Comparison of ENCODE assay signal across 1 cellular context in the genomic region with DNA sequence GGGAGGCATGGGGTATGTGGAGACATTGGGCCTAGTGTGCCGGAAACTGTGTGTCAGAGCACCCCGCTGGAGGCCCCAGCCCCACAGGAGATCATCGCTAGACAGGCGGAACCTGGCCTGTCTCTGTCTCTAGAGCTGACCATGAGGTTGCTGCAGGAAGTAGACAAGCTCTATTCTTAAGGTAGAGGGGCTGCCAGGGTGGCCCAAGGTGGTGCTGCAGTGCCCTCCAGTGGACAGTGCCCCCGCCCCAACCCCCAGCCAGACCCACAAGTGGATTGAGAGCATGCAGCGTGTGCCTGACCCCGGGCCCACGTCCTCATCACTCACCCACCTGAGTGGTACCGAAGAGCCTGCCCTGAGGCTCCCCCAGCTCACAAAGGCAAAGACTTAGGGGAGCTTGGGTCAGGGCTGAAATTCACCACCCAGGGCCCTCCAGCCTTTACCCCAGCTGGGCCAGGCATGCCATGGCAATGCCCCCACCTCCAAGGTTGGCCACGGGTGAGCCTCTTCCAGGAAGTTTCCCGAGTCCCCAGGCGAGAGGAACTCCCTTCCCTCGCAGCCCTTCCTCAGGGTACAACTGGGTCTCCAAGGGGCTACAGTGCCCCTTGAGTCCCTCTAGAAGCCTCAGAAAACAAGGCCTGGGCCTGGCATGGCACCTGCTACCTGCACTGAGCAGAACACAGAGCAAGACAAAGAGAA.
TF ChIP-seq lines count a peak whose summit lies in the region.

No MANE protein-coding gene starts in this region.

TF ChIP-seq in GM12878, 131 proteins besides CTCF, POLR2A, EP300 and RAD21 (continued from another document):
- TF ChIP-seq MEF2B (IDR thresholded peaks at IDR 0.05; ENCODE audit: partially characterized antibody, poor library complexity, severe bottlenecking) (no peak), JUNB (IDR thresholded peaks at IDR 0.05) (no peak)
